Comparison of ENCODE assay signal across 16 cellular contexts in the genomic region with DNA sequence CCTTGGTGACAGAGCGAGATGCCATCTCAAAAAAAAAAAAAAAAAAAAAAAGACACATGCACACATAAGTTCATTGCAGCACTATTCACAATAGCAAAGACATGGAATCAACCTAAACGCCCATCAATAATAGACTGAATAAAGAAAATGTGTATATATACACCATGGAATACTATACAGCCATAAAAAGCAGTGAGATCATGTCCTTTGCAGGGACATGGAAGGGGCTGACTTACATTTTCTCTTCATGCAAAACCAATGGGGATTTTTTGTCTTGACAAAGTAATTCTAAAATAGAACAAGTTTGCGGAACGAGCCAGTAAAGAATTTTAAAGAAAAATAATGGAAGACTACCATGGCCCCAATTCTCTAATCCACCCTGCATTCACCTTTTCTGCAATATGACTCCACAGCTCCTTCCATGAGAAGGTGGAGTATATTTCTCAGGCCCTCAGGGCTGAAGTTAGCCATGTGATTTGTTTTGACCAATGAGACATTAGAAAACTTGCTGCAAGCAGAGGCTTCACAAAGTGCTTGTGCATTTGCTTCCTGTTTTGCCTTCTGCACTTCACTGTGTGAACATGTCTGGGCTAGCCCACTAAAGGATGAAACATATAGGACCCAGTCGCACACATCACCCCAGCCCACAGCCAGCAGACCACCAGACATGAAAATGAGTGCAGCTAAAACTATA.
DNase-seq lines count a peak whose midpoint lies in the region; ATAC-seq, FAIRE-seq and TF ChIP-seq lines count a peak whose summit lies in the region.
"Had no signal": no experiment of that assay in that cellular context is flagged by ENCODE, and none has a peak within 500 bp of the region (broad histone marks: within the 10 kb centered on the region; RNA-seq: fewer than 3 reads in every experiment).

No MANE protein-coding gene starts in this region.

- H3K27me3 ChIP-seq in astrocyte (ENCODE audit: insufficient read depth, low read length): peaks cover 21% of the 10 kb centered on the region
- H3K27me3 ChIP-seq: BLaER1 treated with 17β-estradiol and CSF1 and Interleukin-3, amounts not matched to agents 10 nM and 100 nM; esophagus squamous epithelium; neutrophil had no signal

- H3K4me3 Mint-ChIP-seq in stimulated activated naive CD8-positive, alpha-beta T cell treated with anti-CD3 and anti-CD28 coated beads, Interleukin-15, amount 100 ng/mL, for 72 hours: no peak overlapping the region
- H3K4me3 Mint-ChIP-seq in astrocyte (ENCODE audit: unreplicated experiment): no peak overlapping the region
- H3K4me3 Mint-ChIP-seq in natural killer cell treated with Interleukin-12 subunit alpha and Interleukin-12 subunit beta and Interleukin-15 and Interleukin-18, amount 100 ng/mL, for 72 hours: no peak overlapping the region
- no peak overlapping the region for H3K4me3 Mint-ChIP-seq in effector memory CD8-positive, alpha-beta T cell
- H3K4me3 Mint-ChIP-seq: stimulated activated naive CD8-positive, alpha-beta T cell treated with anti-CD3 and anti-CD28 coated beads, Interleukin-15, Interleukin-2, amounts not matched to agents 100 ng/mL and 50 ng/mL, for 24 hours had no signal

- no peak overlapping the region for H3K4me3 ChIP-seq in astrocyte (ENCODE audit: insufficient read depth, low read depth, low read length)
- H3K4me3 ChIP-seq: BLaER1 treated with 17β-estradiol and CSF1 and Interleukin-3, amounts not matched to agents 10 nM and 100 nM; esophagus squamous epithelium had no signal

- no peaks in the 10 kb centered on the region for H3K9me3 Mint-ChIP-seq in stimulated activated naive CD8-positive, alpha-beta T cell treated with anti-CD3 and anti-CD28 coated beads, Interleukin-15, amount 100 ng/mL, for 72 hours
- no peaks in the 10 kb centered on the region for H3K9me3 Mint-ChIP-seq in astrocyte (ENCODE audit: unreplicated experiment)
- no peaks in the 10 kb centered on the region for H3K9me3 Mint-ChIP-seq in natural killer cell treated with Interleukin-12 subunit alpha and Interleukin-12 subunit beta and Interleukin-15 and Interleukin-18, amount 100 ng/mL, for 72 hours
- H3K9me3 Mint-ChIP-seq in effector memory CD8-positive, alpha-beta T cell: no peaks in the 10 kb centered on the region
- H3K9me3 Mint-ChIP-seq: stimulated activated naive CD8-positive, alpha-beta T cell treated with anti-CD3 and anti-CD28 coated beads, Interleukin-15, Interleukin-2, amounts not matched to agents 100 ng/mL and 50 ng/mL, for 24 hours had no signal

- peaks cover 9% of the 10 kb centered on the region for H3K4me1 Mint-ChIP-seq in stimulated activated naive CD8-positive, alpha-beta T cell treated with anti-CD3 and anti-CD28 coated beads, Interleukin-15, amount 100 ng/mL, for 72 hours
- no peaks in the 10 kb centered on the region for H3K4me1 Mint-ChIP-seq in astrocyte (ENCODE audit: low read depth, unreplicated experiment)
- peaks cover 5 to 14% of the 10 kb centered on the region in 2 donors for H3K4me1 Mint-ChIP-seq in natural killer cell treated with Interleukin-12 subunit alpha and Interleukin-12 subunit beta and Interleukin-15 and Interleukin-18, amount 100 ng/mL, for 72 hours (ENCODE audit: low read depth in 2 of 2)
- no peaks in the 10 kb centered on the region for H3K4me1 Mint-ChIP-seq in effector memory CD8-positive, alpha-beta T cell (ENCODE audit: low read depth in 2 of 2)

- no peak overlapping the region for H3K9ac ChIP-seq in astrocyte (ENCODE audit: low read length)
- H3K9ac ChIP-seq: BLaER1 treated with 17β-estradiol and CSF1 and Interleukin-3, amounts not matched to agents 10 nM and 100 nM had no signal

- no peak overlapping the region for H3K27ac ChIP-seq in astrocyte (ENCODE audit: low read depth, low read length)
- H3K27ac ChIP-seq: esophagus squamous epithelium, neutrophil had no signal

- H3K79me2 ChIP-seq in astrocyte (ENCODE audit: insufficient read depth, low read length): no peaks in the 10 kb centered on the region

- H3K36me3 Mint-ChIP-seq in astrocyte (ENCODE audit: low read depth, unreplicated experiment): no peaks in the 10 kb centered on the region
- no peaks in the 10 kb centered on the region for H3K36me3 Mint-ChIP-seq in natural killer cell treated with Interleukin-12 subunit alpha and Interleukin-12 subunit beta and Interleukin-15 and Interleukin-18, amount 100 ng/mL, for 72 hours
- H3K36me3 Mint-ChIP-seq in effector memory CD8-positive, alpha-beta T cell (ENCODE audit: insufficient read depth): no peaks in the 10 kb centered on the region

- H3K4me2 ChIP-seq in astrocyte (ENCODE audit: low read length): no peak overlapping the region
- H3K4me2 ChIP-seq: BLaER1 treated with 17β-estradiol and CSF1 and Interleukin-3, amounts not matched to agents 10 nM and 100 nM had no signal

- peaks cover 67% of the 10 kb centered on the region for H3K27me3 Mint-ChIP-seq in stimulated activated naive CD8-positive, alpha-beta T cell treated with anti-CD3 and anti-CD28 coated beads, Interleukin-15, amount 100 ng/mL, for 72 hours
- H3K27me3 Mint-ChIP-seq in astrocyte (ENCODE audit: low read depth, unreplicated experiment): peaks cover 4% of the 10 kb centered on the region
- peaks cover 21 to 40% of the 10 kb centered on the region in 2 donors for H3K27me3 Mint-ChIP-seq in natural killer cell treated with Interleukin-12 subunit alpha and Interleukin-12 subunit beta and Interleukin-15 and Interleukin-18, amount 100 ng/mL, for 72 hours
- peaks cover 24 to 25% of the 10 kb centered on the region in 2 donors for H3K27me3 Mint-ChIP-seq in effector memory CD8-positive, alpha-beta T cell

- no peaks in the 10 kb centered on the region for H3K36me3 ChIP-seq in astrocyte (ENCODE audit: insufficient read depth, low read length)
- H3K36me3 ChIP-seq: BLaER1 treated with 17β-estradiol and CSF1 and Interleukin-3, amounts not matched to agents 10 nM and 100 nM; esophagus squamous epithelium; neutrophil had no signal

- no peak overlapping the region for H3K27ac Mint-ChIP-seq in stimulated activated naive CD8-positive, alpha-beta T cell treated with anti-CD3 and anti-CD28 coated beads, Interleukin-15, amount 100 ng/mL, for 72 hours
- H3K27ac Mint-ChIP-seq in astrocyte (ENCODE audit: unreplicated experiment): peak overlapping the region; percentile 93
- H3K27ac Mint-ChIP-seq in natural killer cell treated with Interleukin-12 subunit alpha and Interleukin-12 subunit beta and Interleukin-15 and Interleukin-18, amount 100 ng/mL, for 72 hours: no peak overlapping the region
- no peak overlapping the region for H3K27ac Mint-ChIP-seq in effector memory CD8-positive, alpha-beta T cell
- H3K27ac Mint-ChIP-seq: stimulated activated naive CD8-positive, alpha-beta T cell treated with anti-CD3 and anti-CD28 coated beads, Interleukin-15, Interleukin-2, amounts not matched to agents 100 ng/mL and 50 ng/mL, for 24 hours had no signal

- peak in 1 of 2 donors; percentile 22 for DNase-seq in stimulated activated naive CD8-positive, alpha-beta T cell treated with anti-CD3 and anti-CD28 coated beads, Interleukin-15, amount 100 ng/mL, for 72 hours
- DNase-seq in stimulated activated naive CD8-positive, alpha-beta T cell treated with anti-CD3 and anti-CD28 coated beads, Interleukin-15, Interleukin-2, amounts not matched to agents 100 U/mL and 50 U/mL, for 24 hours: no peak
- DNase-seq in MV-4-11 (lab: John Stamatoyannopoulos, UW) (peak; percentile 34), astrocyte (ENCODE audit: low read depth) (peak; percentile 3), islet precursor cell (no peak)
- no peak for DNase-seq in natural killer cell treated with Interleukin-12 subunit alpha and Interleukin-12 subunit beta and Interleukin-15 and Interleukin-18, amount 100 ng/mL, for 72 hours (ENCODE audit: low spot score)
- no peak for DNase-seq in effector memory CD8-positive, alpha-beta T cell
- DNase-seq: anterior cingulate cortex, esophagus squamous epithelium, NCI-H2029 treated with DMSO at 0.1 percent for 48 hours, SW 1271 had no signal

- FAIRE-seq in astrocyte (lab: Jason Lieb, UNC): no peak

- H3K9me3 ChIP-seq in astrocyte (ENCODE audit: insufficient read depth, low read depth, low read length): no peaks in the 10 kb centered on the region
- H3K9me3 ChIP-seq: esophagus squamous epithelium, neutrophil had no signal

- H3K4me1 ChIP-seq in astrocyte (ENCODE audit: insufficient read depth, low read length): no peaks in the 10 kb centered on the region
- H3K4me1 ChIP-seq: esophagus squamous epithelium had no signal

- no peaks in the 10 kb centered on the region for H4K20me1 ChIP-seq in astrocyte (ENCODE audit: insufficient read depth, low read length)
- H4K20me1 ChIP-seq: BLaER1 treated with 17β-estradiol and CSF1 and Interleukin-3, amounts not matched to agents 10 nM and 100 nM had no signal

- no peak overlapping the region for H2AFZ ChIP-seq in astrocyte (ENCODE audit: low read depth, low read length)

- no peak for TF ChIP-seq CTCF in astrocyte (IDR thresholded peaks at IDR 0.05; ENCODE audit: insufficient read depth, low read depth, low read length)

- ATAC-seq in stimulated activated naive CD8-positive, alpha-beta T cell treated with anti-CD3 and anti-CD28 coated beads, Interleukin-15, amount 100 ng/mL, for 72 hours: peak; percentile 75
- no peak for ATAC-seq in stimulated activated naive CD8-positive, alpha-beta T cell treated with anti-CD3 and anti-CD28 coated beads, Interleukin-15, Interleukin-2, amounts not matched to agents 100 U/mL and 50 U/mL, for 24 hours
- no peak for ATAC-seq in natural killer cell treated with Interleukin-12 subunit alpha and Interleukin-12 subunit beta and Interleukin-15 and Interleukin-18, amount 100 ng/mL, for 72 hours
- no peak for ATAC-seq in effector memory CD8-positive, alpha-beta T cell (replicated peaks)
- no peak for ATAC-seq in HG03565 (IDR thresholded peaks at IDR 0.05; ENCODE audit: unreplicated experiment)
- ATAC-seq: left lobe of liver had no signal

Comparison
In these comparisons a context has a peak if more than half of its experiments do, and no peak if none do; other contexts are left out.
1. DNase-seq: peak in MV-4-11 (single experiment) and astrocyte (single experiment); none in stimulated activated naive CD8-positive, alpha-beta T cell treated with anti-CD3 and anti-CD28 coated beads, Interleukin-15, Interleukin-2, amounts not matched to agents 100 U/mL and 50 U/mL, for 24 hours (single experiment), natural killer cell treated with Interleukin-12 subunit alpha and Interleukin-12 subunit beta and Interleukin-15 and Interleukin-18, amount 100 ng/mL, for 72 hours (single experiment), islet precursor cell (single experiment) and effector memory CD8-positive, alpha-beta T cell (0 of 3).